In the genomic region with DNA sequence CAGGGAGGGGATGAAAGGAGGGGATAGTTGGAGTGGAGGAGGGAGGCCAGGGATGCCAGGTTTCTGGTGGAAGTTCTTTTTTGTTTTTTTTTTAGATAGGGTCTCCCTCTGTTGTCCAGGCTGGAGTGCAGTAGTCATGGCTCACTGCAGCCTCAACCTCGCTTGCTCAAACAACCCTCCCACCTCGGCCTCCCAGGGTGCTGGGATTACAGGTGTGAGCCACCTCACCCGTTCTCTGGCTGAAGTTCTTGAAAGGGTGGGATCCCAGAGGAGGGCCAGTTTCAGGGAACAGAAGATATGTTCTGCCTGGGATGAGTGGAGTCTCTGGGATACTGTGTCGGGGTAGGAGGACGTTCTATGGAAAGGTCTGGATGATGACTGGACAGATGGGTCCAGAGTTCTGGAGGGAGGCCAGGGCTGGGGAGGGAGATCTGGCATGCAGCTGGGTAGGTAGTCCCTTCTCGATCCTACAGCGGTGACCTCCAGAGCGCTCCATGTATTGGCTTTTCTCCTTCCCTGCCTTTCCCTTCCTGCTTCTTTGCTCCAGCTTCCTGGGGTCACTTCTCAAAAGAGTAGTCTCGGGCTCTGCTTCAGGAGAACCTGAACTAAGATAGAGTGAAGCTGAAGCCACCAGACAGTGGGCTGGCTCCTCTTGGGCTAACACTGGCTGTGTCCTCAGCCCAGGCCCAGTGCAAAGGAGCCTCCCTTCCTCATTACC, we compare ENCODE assay signal across 1 cellular context.
TF ChIP-seq lines count a peak whose summit lies in the region.

No MANE protein-coding gene starts in this region.

TF ChIP-seq in H1, 55 proteins besides CTCF, POLR2A, EP300 and RAD21:
- TF ChIP-seq, protein P1, sequence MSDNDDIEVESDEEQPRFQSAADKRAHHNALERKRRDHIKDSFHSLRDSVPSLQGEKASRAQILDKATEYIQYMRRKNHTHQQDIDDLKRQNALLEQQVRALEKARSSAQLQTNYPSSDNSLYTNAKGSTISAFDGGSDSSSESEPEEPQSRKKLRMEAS (IDR thresholded peaks at IDR 0.05): no peak
- TF ChIP-seq BACH1 (IDR thresholded peaks at IDR 0.05; ENCODE audit: low read length): no peak
- no peak for TF ChIP-seq BCL11A (IDR thresholded peaks at IDR 0.05; ENCODE audit: low read depth in 2 of 2, low read length in 2 of 2)
- no peak for TF ChIP-seq BRCA1 (IDR thresholded peaks at IDR 0.05; ENCODE audit: low read depth, low read length)
